In the genomic region with DNA sequence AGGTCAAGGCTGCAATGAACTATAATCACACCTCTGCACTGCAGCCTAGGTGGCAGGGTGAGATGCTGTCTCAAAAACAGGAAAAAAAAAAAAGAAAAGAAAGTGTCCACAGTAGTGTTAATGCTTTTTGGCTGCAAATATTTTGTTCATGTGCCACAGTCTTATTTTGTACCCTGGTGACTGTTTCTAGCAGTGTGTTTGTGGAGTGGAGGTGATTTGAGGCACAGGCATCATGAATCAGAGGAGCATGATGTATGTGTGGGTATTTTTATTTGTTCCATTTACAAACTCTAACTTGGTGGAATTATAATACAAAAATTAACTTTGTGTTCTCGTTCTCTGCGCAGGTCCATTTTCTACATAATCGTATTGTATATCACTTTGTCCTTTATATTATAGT, we compare ENCODE assay signal across 29 cellular contexts. TPM values are rescaled to one million over a fixed set of nuclear protein-coding genes. Genes with fewer than 3 reads are reported as not detected.
"Had no signal": no experiment of that assay in that cellular context is flagged by ENCODE, and none has a peak within 500 bp of the region (broad histone marks: within the 10 kb centered on the region; RNA-seq: fewer than 3 reads in every experiment).

No MANE protein-coding gene starts in this region.

- H3K27ac Mint-ChIP-seq: activated CD4-positive, alpha-beta memory T cell treated with anti-CD3 and anti-CD28 coated beads, Interleukin-2, amount 10 ng/mL, durations not matched to agents 7 days and 5 days; activated CD4-positive, alpha-beta T cell treated with anti-CD3 and anti-CD28 coated beads, Interleukin-2, amount 10 ng/mL, durations not matched to agents 7 days and 5 days; activated naive CD8-positive, alpha-beta T cell; activated T-helper 17 cell treated with anti-CD3 and anti-CD28 coated beads, Interleukin-2, amount 50 U/mL, for 72 hours; T-helper 17 cell; T-helper 2 cell treated with Interferon-gamma antibody and Interleukin-4, amounts not matched to agents 5 μg/mL and 100 μg/mL, for 36 hours; WTC11 had no signal

- H3K27me3 Mint-ChIP-seq: activated CD4-positive, alpha-beta T cell treated with anti-CD3 and anti-CD28 coated beads, Interleukin-2, amount 10 ng/mL, durations not matched to agents 7 days and 5 days had no signal

- H3K27me3 ChIP-seq: esophagus squamous epithelium had no signal

- H3K4me3 ChIP-seq: esophagus squamous epithelium had no signal

- H3K9me3 ChIP-seq: esophagus squamous epithelium had no signal

- H3K36me3 ChIP-seq: esophagus squamous epithelium had no signal

- H3K27ac ChIP-seq: epithelial cell of prostate, esophagus squamous epithelium, VCaP had no signal

- H3K4me1 Mint-ChIP-seq: activated CD4-positive, alpha-beta memory T cell treated with anti-CD3 and anti-CD28 coated beads, Interleukin-2, amount 10 ng/mL, durations not matched to agents 7 days and 5 days; activated CD4-positive, alpha-beta T cell treated with anti-CD3 and anti-CD28 coated beads, Interleukin-2, amount 10 ng/mL, durations not matched to agents 7 days and 5 days; activated T-helper 17 cell treated with anti-CD3 and anti-CD28 coated beads, Interleukin-2, amount 50 U/mL, for 72 hours; T-helper 17 cell had no signal

- H3K36me3 Mint-ChIP-seq: activated naive CD8-positive, alpha-beta T cell; WTC11 had no signal

- H3K9me3 Mint-ChIP-seq: activated CD4-positive, alpha-beta memory T cell treated with anti-CD3 and anti-CD28 coated beads, Interleukin-2, amount 10 ng/mL, durations not matched to agents 7 days and 5 days; activated CD4-positive, alpha-beta T cell treated with anti-CD3 and anti-CD28 coated beads, Interleukin-2, amount 10 ng/mL, durations not matched to agents 7 days and 5 days; activated T-cell treated with anti-CD3 and anti-CD28 coated beads, Interleukin-2, amount 50 U/mL, for 4 hours; activated T-helper 17 cell treated with anti-CD3 and anti-CD28 coated beads, Interleukin-2, amount 50 U/mL, for 72 hours; T-helper 2 cell treated with Interferon-gamma antibody and Interleukin-4, amounts not matched to agents 5 μg/mL and 100 μg/mL, for 36 hours; WTC11 had no signal

- DNase-seq: activated CD4-positive, alpha-beta memory T cell treated with anti-CD3 and anti-CD28 coated beads, Interleukin-2, amount 10 ng/mL, durations not matched to agents 7 days and 5 days; activated CD4-positive, alpha-beta T cell treated with anti-CD3 and anti-CD28 coated beads for 1 hour; activated CD4-positive, alpha-beta T cell treated with anti-CD3 and anti-CD28 coated beads for 4 hours; activated CD4-positive, alpha-beta T cell treated with anti-CD3 and anti-CD28 coated beads, Interleukin-2, amount 10 ng/mL, durations not matched to agents 7 days and 5 days; activated CD4-positive, alpha-beta T cell treated with anti-CD3 and anti-CD28 coated beads, Interleukin-2, amount 50 U/mL, for 4 hours; activated CD8-positive, alpha-beta memory T cell treated with anti-CD3 and anti-CD28 coated beads, Interleukin-2, amount 50 U/mL, for 48 hours; activated effector memory CD4-positive, alpha-beta T cell treated with Interleukin-2 at 50 U/mL for 16 hours; activated gamma-delta T cell treated with Interleukin-2 at 50 U/mL for 16 hours; activated naive CD4-positive, alpha-beta T cell treated with anti-CD3 and anti-CD28 coated beads, Interleukin-2, amount 50 U/mL, for 16 hours; activated naive CD4-positive, alpha-beta T cell treated with Interleukin-2 at 50 U/mL for 16 hours; activated T-cell treated with anti-CD3 and anti-CD28 coated beads for 4 hours; activated T-cell treated with anti-CD3 and anti-CD28 coated beads, Interleukin-2, amount 50 U/mL, for 4 hours; amniotic stem cell; caudate nucleus; cortex of kidney; dermis blood vessel endothelial cell; effector CD8-positive, alpha-beta T cell; esophagus squamous epithelium; foreskin melanocyte; head of caudate nucleus; T-helper 1 cell; T-helper 17 cell; T1000 had no signal

- H3K4me3 Mint-ChIP-seq: activated CD4-positive, alpha-beta memory T cell treated with anti-CD3 and anti-CD28 coated beads, Interleukin-2, amount 10 ng/mL, durations not matched to agents 7 days and 5 days; activated CD4-positive, alpha-beta T cell treated with anti-CD3 and anti-CD28 coated beads, Interleukin-2, amount 10 ng/mL, durations not matched to agents 7 days and 5 days; activated naive CD8-positive, alpha-beta T cell; activated T-cell treated with anti-CD3 and anti-CD28 coated beads, Interleukin-2, amount 50 U/mL, for 4 hours; activated T-helper 17 cell treated with anti-CD3 and anti-CD28 coated beads, Interleukin-2, amount 50 U/mL, for 72 hours; T-helper 17 cell; T-helper 2 cell treated with Interferon-gamma antibody and Interleukin-4, amounts not matched to agents 5 μg/mL and 100 μg/mL, for 36 hours; WTC11 had no signal

RNA-seq across cellular contexts. Expression of a gene that starts 30.6 kb away (rescaled TPM):
- total RNA-seq: activated CD4-positive, alpha-beta T cell treated with anti-CD3 and anti-CD28 coated beads, Interleukin-2, amount 10 ng/mL, durations not matched to agents 7 days and 5 days; T-helper 17 cell had no signal
